ENCODE assay signal across 9 cellular contexts in the genomic region with DNA sequence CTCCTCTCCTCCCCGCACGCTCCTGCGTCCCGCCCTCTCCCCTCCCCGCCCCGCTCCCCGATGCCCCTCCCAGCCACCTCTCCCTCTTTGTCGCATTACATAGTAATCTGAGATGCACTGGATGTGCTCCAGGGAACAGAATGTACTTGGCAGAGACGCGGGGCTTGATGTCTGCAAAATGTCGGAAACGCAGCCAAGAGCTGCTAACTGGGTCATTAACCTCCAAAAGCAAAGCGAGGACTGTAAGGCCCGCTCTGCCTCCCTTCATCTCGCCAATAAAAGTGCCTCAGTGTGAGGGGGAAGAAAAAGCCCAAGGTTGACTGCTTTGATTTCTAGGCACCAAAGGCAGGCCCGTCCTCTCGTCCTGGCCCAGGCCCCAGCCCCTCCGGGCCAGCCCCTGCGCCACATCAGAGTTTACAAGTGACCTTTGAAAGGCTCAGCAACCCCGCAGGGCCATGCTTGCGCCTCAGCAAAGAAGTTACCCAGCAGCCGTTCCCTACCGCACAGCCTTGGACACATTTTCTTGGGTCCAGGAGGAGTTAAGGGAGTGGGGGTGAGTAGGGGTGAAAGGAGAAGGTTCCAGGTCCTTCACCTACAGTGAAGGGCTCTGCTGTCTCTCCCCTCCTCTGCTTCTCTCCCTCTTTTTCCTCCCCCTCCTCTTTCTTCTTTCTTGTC.
A peak's percentile ranks its signal among the peaks of the same experiment; 100 is the strongest.
DNase-seq lines count a peak whose midpoint lies in the region; ATAC-seq, FAIRE-seq and TF ChIP-seq lines count a peak whose summit lies in the region.
"Had no signal": no experiment of that assay in that cellular context is flagged by ENCODE, and none has a peak within 500 bp of the region (broad histone marks: within the 10 kb centered on the region; RNA-seq: fewer than 3 reads in every experiment).

No MANE protein-coding gene starts in this region.

- H3K4me1 Mint-ChIP-seq in activated T-helper 17 cell treated with anti-CD3 and anti-CD28 coated beads, Interleukin-2, amount 50 U/mL, for 72 hours: peaks cover 14% of the 10 kb centered on the region

- no peaks in the 10 kb centered on the region for H3K36me3 Mint-ChIP-seq in activated T-helper 17 cell treated with anti-CD3 and anti-CD28 coated beads, Interleukin-2, amount 50 U/mL, for 72 hours (ENCODE audit: low read depth)

- no peak overlapping the region for H3K4me3 Mint-ChIP-seq in activated T-helper 17 cell treated with anti-CD3 and anti-CD28 coated beads, Interleukin-2, amount 50 U/mL, for 72 hours

- H3K27ac Mint-ChIP-seq in activated T-helper 17 cell treated with anti-CD3 and anti-CD28 coated beads, Interleukin-2, amount 50 U/mL, for 72 hours: no peak overlapping the region

- H3K4me3 ChIP-seq in epithelial cell of proximal tubule (ENCODE audit: low read depth, low read length): peak overlapping the region; percentile 62
- H3K4me3 ChIP-seq: GM12878 had no signal

- peaks cover 18% of the 10 kb centered on the region for H3K27me3 Mint-ChIP-seq in activated T-helper 17 cell treated with anti-CD3 and anti-CD28 coated beads, Interleukin-2, amount 50 U/mL, for 72 hours

- no peak for TF ChIP-seq CTCF in epithelial cell of proximal tubule (conservative IDR thresholded peaks at IDR 0.05; ENCODE audit: low read depth, low read length)

- in situ Hi-C loops in ACHN (cut with HindIII; ENCODE audit: low pct_ligation_motif_present, low pct_unique_long_range_greater_than_20kb, low sequenced_read_pairs): no loop called here

- H3K9me3 Mint-ChIP-seq in activated T-helper 17 cell treated with anti-CD3 and anti-CD28 coated beads, Interleukin-2, amount 50 U/mL, for 72 hours: no peaks in the 10 kb centered on the region

- FAIRE-seq in HTR-8/SVneo (lab: Jason Lieb, UNC) (no peak), urothelium cell line (lab: Jason Lieb, UNC) (peak; percentile 5)
- FAIRE-seq: GM12878 had no signal

- DNase-seq in ACHN (peak; percentile 89), HTR-8/SVneo (ENCODE audit: insufficient read length, low spot score) (peak; percentile 69), RPMI7951 (ENCODE audit: low read depth) (peak; percentile 95), epithelial cell of proximal tubule (ENCODE audit: low read depth) (peak; percentile 86), mucosa of gallbladder (ENCODE audit: low spot score) (peak; percentile 96), urothelium cell line (ENCODE audit: low spot score) (peak; percentile 87)

- ATAC-seq in HG02885 (IDR thresholded peaks at IDR 0.05; ENCODE audit: poor library complexity, unreplicated experiment): no peak
- no peak for ATAC-seq in activated T-helper 17 cell treated with anti-CD3 and anti-CD28 coated beads, Interleukin-2, amount 50 U/mL, for 72 hours (replicated peaks)
- ATAC-seq: GM12878 had no signal
